In genomic region chr1:56404066-56404465, GRCh38 we compare ENCODE assay signal across 19 cellular contexts.
DNase-seq lines count a peak whose midpoint lies in the region; ATAC-seq and TF ChIP-seq lines count a peak whose summit lies in the region.
"Had no signal": no experiment of that assay in that cellular context is flagged by ENCODE, and none has a peak within 500 bp of the region (broad histone marks: within the 10 kb centered on the region; RNA-seq: fewer than 3 reads in every experiment).

No MANE protein-coding gene starts in this region.

- H3K4me1 Mint-ChIP-seq in mesothelial cell of epicardium = peaks cover 4% of the 10 kb centered on the region

- no peak for TF ChIP-seq CTCF in heart right ventricle (IDR thresholded peaks at IDR 0.05)
- TF ChIP-seq CTCF in thyroid gland (IDR thresholded peaks at IDR 0.05) = no peak
- TF ChIP-seq CTCF in mesothelial cell of epicardium (IDR thresholded peaks at IDR 0.05; ENCODE audit: unreplicated experiment) = no peak

- H4K91ac ChIP-seq in mesenchymal stem cell (ENCODE audit: low read length) = no peak overlapping the region

- H3K27me3 ChIP-seq in heart right ventricle = no peaks in the 10 kb centered on the region
- H3K27me3 ChIP-seq in mesenchymal stem cell (ENCODE audit: control insufficient read depth in 1 of 2, insufficient read depth in 1 of 2, low read length in 2 of 2) = no peaks in the 10 kb centered on the region
- H3K27me3 ChIP-seq in thyroid gland = no peaks in the 10 kb centered on the region

- intact Hi-C loops in heart right ventricle (cut with DNase I) (loop anchor here in 1 of 10 donors (10.0 kb wide), 1 partner anchor 181 kb away; no protein-coding TSS in a partner anchor), Right ventricle myocardium superior (cut with DNase I) (no loop called here), thyroid gland (cut with DNase I) (no loop called here)

- no peak overlapping the region for H2BK120ac ChIP-seq in mesenchymal stem cell (ENCODE audit: low read depth, low read length)

- peaks cover 4% of the 10 kb centered on the region for H3K9me3 Mint-ChIP-seq in mesothelial cell of epicardium
- H3K9me3 Mint-ChIP-seq: CD8-positive, alpha-beta T cell had no signal

- no peaks in the 10 kb centered on the region for H3K36me3 Mint-ChIP-seq in mesothelial cell of epicardium
- H3K36me3 Mint-ChIP-seq: CD8-positive, alpha-beta T cell; IgD-negative memory B cell had no signal

- H3K27ac Mint-ChIP-seq in mesothelial cell of epicardium = no peak overlapping the region
- H3K27ac Mint-ChIP-seq: CD8-positive, alpha-beta T cell had no signal

- DNase-seq in heart right ventricle (no peak), Right ventricle myocardium superior (no peak), SK-N-DZ (ENCODE audit: low spot score) (peak; percentile 27), mesenchymal stem cell (no peak), thyroid gland (no peak), NOMO-1 treated with dmso at 0.1 percent for 144 hours (lab: John Stamatoyannopoulos, UW; ENCODE audit: unreplicated experiment) (no peak), mesothelial cell of epicardium (ENCODE audit: low spot score in 2 of 2, unreplicated experiment in 2 of 2) (no peak)
- DNase-seq: AML-193; CD8-positive, alpha-beta T cell; DMS79 treated with DMSO at 0.1 percent for 48 hours; NCI-H1436; NCI-H2029 treated with DMSO at 0.1 percent for 48 hours; NCI-H526 treated with DMSO at 0.1 percent for 48 hours; SHP77 treated with DMSO at 0.1 percent for 48 hours had no signal

- H3K4me3 ChIP-seq in heart right ventricle (no peak overlapping the region), mesenchymal stem cell (ENCODE audit: insufficient read depth in 1 of 2, low read depth in 1 of 2, low read length in 2 of 2) (peak overlapping the region in 1 of 2 experiments; percentile 36), thyroid gland (replicated peaks in 1 of 3) (no peak overlapping the region)
- H3K4me3 ChIP-seq: A549, HAP-1 had no signal

- peak overlapping the region; percentile 44 for H3K9ac ChIP-seq in mesenchymal stem cell (ENCODE audit: low read length)

- 57 to 76% methylated on average over 4 of the region's 4 CpGs for WGBS in heart right ventricle, 2 donors
- 75% methylated on average over 4 of the region's 4 CpGs for WGBS in mesenchymal stem cell
- 66 to 69% methylated on average over 4 of the region's 4 CpGs for WGBS in thyroid gland, 2 donors

- no peaks in the 10 kb centered on the region for H3K27me3 Mint-ChIP-seq in mesothelial cell of epicardium (ENCODE audit: low read depth)

- H3K14ac ChIP-seq in mesenchymal stem cell (ENCODE audit: low read length in 2 of 2) = no peak overlapping the region

- H3K27ac ChIP-seq in heart right ventricle = peak overlapping the region in 5 of 10 donors; percentile 26 to 70 (median 33)
- H3K27ac ChIP-seq in mesenchymal stem cell (ENCODE audit: low read length, poor library complexity, severe bottlenecking) = no peak overlapping the region
- H3K27ac ChIP-seq in thyroid gland = peak overlapping the region; percentile 52 to 74 (median 67)
- H3K27ac ChIP-seq: A549 had no signal

- H2BK12ac ChIP-seq in mesenchymal stem cell (ENCODE audit: low read length in 2 of 2) = no peak overlapping the region

- H3K4me3 Mint-ChIP-seq in mesothelial cell of epicardium = no peak overlapping the region
- H3K4me3 Mint-ChIP-seq: CD8-positive, alpha-beta T cell had no signal

- H3K4me2 ChIP-seq in mesenchymal stem cell (ENCODE audit: low read length, poor library complexity, severe bottlenecking) = no peak overlapping the region
- H3K4me2 ChIP-seq: A549 had no signal

- H3K36me3 ChIP-seq in heart right ventricle (no peaks in the 10 kb centered on the region), mesenchymal stem cell (ENCODE audit: control insufficient read depth in 1 of 2, insufficient read depth in 2 of 2, low read depth in 1 of 2, low read length in 2 of 2) (no peaks in the 10 kb centered on the region), thyroid gland (no peaks in the 10 kb centered on the region)
- H3K36me3 ChIP-seq: HAP-1 had no signal

- H3K23ac ChIP-seq in mesenchymal stem cell (ENCODE audit: low read length in 2 of 2) = no peak overlapping the region

- peaks cover 0 to 9% (median 0%) of the 10 kb centered on the region in 11 donors for H3K9me3 ChIP-seq in heart right ventricle
- H3K9me3 ChIP-seq in mesenchymal stem cell (ENCODE audit: control insufficient read depth, low read length) = no peaks in the 10 kb centered on the region
- no peaks in the 10 kb centered on the region for H3K9me3 ChIP-seq in thyroid gland
- H3K9me3 ChIP-seq: A549, HAP-1 had no signal

- H3K4ac ChIP-seq in mesenchymal stem cell (ENCODE audit: low read depth in 1 of 2, low read length in 2 of 2) = no peak overlapping the region

- TF ChIP-seq POLR2A in thyroid gland (IDR thresholded peaks at IDR 0.05) = no peak

- H2BK5ac ChIP-seq in mesenchymal stem cell (ENCODE audit: low read depth, low read length, poor library complexity, severe bottlenecking) = no peak overlapping the region

- peaks cover 0 to 21% (median 6%) of the 10 kb centered on the region in 9 donors for H3K4me1 ChIP-seq in heart right ventricle
- H3K4me1 ChIP-seq in mesenchymal stem cell (ENCODE audit: control insufficient read depth, insufficient read depth, low read depth, low read length) = no peaks in the 10 kb centered on the region
- peaks cover 29 to 47% of the 10 kb centered on the region in 2 donors for H3K4me1 ChIP-seq in thyroid gland

- no peaks in the 10 kb centered on the region for H3K79me1 ChIP-seq in mesenchymal stem cell (replicated peaks; ENCODE audit: low read length, poor library complexity, severe bottlenecking)

- no peak overlapping the region for H4K8ac ChIP-seq in mesenchymal stem cell (ENCODE audit: low read length)

- no peak overlapping the region for H3K18ac ChIP-seq in mesenchymal stem cell (ENCODE audit: low read depth in 1 of 2, low read length in 2 of 2)

- H2BK15ac ChIP-seq in mesenchymal stem cell (ENCODE audit: low read depth, poor library complexity, severe bottlenecking) = no peak overlapping the region

- peak in 6 of 8 donors; percentile 10 to 52 (median 28) for ATAC-seq in heart right ventricle
- ATAC-seq in Right ventricle myocardium superior (ENCODE audit: poor library complexity) = no peak
- no peak for ATAC-seq in GM19452 (IDR thresholded peaks at IDR 0.05; ENCODE audit: unreplicated experiment)
- ATAC-seq: A549; CD8-positive, alpha-beta T cell; Panc1 had no signal

- H2AFZ ChIP-seq in mesenchymal stem cell (ENCODE audit: low read depth, low read length) = no peak overlapping the region

- H2AK5ac ChIP-seq in mesenchymal stem cell (ENCODE audit: low read length, severe bottlenecking) = no peak overlapping the region

Comparison
In these comparisons a context has a peak if more than half of its experiments do, and no peak if none do; other contexts are left out.
1. ATAC-seq: peak in heart right ventricle (6 of 8); none in Right ventricle myocardium superior (single experiment) and GM19452 (single experiment).